1 cellular context compared by ENCODE assay signal in the genomic region with DNA sequence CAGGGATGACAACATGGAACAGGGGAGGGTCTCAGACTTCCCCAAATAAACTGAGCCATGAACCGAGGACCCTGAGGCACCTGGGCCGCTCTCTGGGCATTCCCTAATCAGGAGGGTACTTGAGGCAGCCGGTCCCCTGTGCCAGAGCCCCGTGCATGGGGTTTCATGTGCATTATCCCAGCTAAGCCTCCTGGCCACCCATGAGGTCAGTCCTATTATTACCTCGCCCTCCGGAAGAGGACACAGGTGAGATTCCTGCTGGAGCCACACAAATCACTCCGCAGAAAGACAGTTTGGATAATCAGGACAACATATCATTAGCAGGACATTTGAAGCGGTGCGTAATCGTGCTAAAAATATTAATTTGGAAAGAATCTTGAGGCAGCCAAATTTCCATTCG.
TF ChIP-seq lines count a peak whose summit lies in the region.

No MANE protein-coding gene starts in this region.

TF ChIP-seq in GM23338, 12 proteins besides CTCF, POLR2A, EP300 and RAD21:
- TF ChIP-seq, protein P1, sequence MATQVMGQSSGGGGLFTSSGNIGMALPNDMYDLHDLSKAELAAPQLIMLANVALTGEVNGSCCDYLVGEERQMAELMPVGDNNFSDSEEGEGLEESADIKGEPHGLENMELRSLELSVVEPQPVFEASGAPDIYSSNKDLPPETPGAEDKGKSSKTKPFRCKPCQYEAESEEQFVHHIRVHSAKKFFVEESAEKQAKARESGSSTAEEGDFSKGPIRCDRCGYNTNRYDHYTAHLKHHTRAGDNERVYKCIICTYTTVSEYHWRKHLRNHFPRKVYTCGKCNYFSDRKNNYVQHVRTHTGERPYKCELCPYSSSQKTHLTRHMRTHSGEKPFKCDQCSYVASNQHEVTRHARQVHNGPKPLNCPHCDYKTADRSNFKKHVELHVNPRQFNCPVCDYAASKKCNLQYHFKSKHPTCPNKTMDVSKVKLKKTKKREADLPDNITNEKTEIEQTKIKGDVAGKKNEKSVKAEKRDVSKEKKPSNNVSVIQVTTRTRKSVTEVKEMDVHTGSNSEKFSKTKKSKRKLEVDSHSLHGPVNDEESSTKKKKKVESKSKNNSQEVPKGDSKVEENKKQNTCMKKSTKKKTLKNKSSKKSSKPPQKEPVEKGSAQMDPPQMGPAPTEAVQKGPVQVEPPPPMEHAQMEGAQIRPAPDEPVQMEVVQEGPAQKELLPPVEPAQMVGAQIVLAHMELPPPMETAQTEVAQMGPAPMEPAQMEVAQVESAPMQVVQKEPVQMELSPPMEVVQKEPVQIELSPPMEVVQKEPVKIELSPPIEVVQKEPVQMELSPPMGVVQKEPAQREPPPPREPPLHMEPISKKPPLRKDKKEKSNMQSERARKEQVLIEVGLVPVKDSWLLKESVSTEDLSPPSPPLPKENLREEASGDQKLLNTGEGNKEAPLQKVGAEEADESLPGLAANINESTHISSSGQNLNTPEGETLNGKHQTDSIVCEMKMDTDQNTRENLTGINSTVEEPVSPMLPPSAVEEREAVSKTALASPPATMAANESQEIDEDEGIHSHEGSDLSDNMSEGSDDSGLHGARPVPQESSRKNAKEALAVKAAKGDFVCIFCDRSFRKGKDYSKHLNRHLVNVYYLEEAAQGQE (IDR thresholded peaks at IDR 0.05; ENCODE audit: unreplicated experiment) = no peak
- TF ChIP-seq STAT1 (IDR thresholded peaks at IDR 0.05; ENCODE audit: unreplicated experiment) = no peak
- TF ChIP-seq, protein P2, sequence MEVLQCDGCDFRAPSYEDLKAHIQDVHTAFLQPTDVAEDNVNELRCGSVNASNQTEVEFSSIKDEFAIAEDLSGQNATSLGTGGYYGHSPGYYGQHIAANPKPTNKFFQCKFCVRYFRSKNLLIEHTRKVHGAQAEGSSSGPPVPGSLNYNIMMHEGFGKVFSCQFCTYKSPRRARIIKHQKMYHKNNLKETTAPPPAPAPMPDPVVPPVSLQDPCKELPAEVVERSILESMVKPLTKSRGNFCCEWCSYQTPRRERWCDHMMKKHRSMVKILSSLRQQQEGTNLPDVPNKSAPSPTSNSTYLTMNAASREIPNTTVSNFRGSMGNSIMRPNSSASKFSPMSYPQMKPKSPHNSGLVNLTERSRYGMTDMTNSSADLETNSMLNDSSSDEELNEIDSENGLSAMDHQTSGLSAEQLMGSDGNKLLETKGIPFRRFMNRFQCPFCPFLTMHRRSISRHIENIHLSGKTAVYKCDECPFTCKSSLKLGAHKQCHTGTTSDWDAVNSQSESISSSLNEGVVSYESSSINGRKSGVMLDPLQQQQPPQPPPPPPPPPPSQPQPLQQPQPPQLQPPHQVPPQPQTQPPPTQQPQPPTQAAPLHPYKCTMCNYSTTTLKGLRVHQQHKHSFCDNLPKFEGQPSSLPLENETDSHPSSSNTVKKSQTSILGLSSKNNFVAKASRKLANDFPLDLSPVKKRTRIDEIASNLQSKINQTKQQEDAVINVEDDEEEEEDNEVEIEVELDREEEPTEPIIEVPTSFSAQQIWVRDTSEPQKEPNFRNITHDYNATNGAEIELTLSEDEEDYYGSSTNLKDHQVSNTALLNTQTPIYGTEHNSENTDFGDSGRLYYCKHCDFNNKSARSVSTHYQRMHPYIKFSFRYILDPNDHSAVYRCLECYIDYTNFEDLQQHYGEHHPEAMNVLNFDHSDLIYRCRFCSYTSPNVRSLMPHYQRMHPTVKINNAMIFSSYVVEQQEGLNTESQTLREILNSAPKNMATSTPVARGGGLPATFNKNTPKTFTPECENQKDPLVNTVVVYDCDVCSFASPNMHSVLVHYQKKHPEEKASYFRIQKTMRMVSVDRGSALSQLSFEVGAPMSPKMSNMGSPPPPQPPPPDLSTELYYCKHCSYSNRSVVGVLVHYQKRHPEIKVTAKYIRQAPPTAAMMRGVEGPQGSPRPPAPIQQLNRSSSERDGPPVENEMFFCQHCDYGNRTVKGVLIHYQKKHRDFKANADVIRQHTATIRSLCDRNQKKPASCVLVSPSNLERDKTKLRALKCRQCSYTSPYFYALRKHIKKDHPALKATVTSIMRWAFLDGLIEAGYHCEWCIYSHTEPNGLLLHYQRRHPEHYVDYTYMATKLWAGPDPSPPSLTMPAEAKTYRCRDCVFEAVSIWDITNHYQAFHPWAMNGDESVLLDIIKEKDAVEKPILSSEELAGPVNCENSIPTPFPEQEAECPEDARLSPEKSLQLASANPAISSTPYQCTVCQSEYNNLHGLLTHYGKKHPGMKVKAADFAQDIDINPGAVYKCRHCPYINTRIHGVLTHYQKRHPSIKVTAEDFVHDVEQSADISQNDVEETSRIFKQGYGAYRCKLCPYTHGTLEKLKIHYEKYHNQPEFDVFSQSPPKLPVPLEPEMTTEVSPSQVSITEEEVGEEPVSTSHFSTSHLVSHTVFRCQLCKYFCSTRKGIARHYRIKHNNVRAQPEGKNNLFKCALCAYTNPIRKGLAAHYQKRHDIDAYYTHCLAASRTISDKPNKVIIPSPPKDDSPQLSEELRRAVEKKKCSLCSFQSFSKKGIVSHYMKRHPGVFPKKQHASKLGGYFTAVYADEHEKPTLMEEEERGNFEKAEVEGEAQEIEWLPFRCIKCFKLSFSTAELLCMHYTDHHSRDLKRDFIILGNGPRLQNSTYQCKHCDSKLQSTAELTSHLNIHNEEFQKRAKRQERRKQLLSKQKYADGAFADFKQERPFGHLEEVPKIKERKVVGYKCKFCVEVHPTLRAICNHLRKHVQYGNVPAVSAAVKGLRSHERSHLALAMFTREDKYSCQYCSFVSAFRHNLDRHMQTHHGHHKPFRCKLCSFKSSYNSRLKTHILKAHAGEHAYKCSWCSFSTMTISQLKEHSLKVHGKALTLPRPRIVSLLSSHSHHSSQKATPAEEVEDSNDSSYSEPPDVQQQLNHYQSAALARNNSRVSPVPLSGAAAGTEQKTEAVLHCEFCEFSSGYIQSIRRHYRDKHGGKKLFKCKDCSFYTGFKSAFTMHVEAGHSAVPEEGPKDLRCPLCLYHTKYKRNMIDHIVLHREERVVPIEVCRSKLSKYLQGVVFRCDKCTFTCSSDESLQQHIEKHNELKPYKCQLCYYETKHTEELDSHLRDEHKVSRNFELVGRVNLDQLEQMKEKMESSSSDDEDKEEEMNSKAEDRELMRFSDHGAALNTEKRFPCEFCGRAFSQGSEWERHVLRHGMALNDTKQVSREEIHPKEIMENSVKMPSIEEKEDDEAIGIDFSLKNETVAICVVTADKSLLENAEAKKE (CRISPR knock-in tag; IDR thresholded peaks at IDR 0.05) = no peak
- no peak for TF ChIP-seq ZNF331 (CRISPR knock-in tag; IDR thresholded peaks at IDR 0.05; ENCODE audit: low read depth)
- TF ChIP-seq EZH2phosphoT487 (IDR thresholded peaks at IDR 0.05; ENCODE audit: unreplicated experiment) = no peak
- no peak for TF ChIP-seq POLR2AphosphoS5 (IDR thresholded peaks at IDR 0.05; ENCODE audit: low read depth)
- no peak for TF ChIP-seq EZH2 (IDR thresholded peaks at IDR 0.05; ENCODE audit: low read depth, unreplicated experiment)
- TF ChIP-seq CREB1 (CRISPR knock-in tag; IDR thresholded peaks at IDR 0.05; ENCODE audit: low read depth) = no peak
- TF ChIP-seq JUNB (IDR thresholded peaks at IDR 0.05; ENCODE audit: unreplicated experiment) = no peak
- no peak for TF ChIP-seq NANOG (IDR thresholded peaks at IDR 0.05; ENCODE audit: borderline replicate concordance)
